In the genomic region with DNA sequence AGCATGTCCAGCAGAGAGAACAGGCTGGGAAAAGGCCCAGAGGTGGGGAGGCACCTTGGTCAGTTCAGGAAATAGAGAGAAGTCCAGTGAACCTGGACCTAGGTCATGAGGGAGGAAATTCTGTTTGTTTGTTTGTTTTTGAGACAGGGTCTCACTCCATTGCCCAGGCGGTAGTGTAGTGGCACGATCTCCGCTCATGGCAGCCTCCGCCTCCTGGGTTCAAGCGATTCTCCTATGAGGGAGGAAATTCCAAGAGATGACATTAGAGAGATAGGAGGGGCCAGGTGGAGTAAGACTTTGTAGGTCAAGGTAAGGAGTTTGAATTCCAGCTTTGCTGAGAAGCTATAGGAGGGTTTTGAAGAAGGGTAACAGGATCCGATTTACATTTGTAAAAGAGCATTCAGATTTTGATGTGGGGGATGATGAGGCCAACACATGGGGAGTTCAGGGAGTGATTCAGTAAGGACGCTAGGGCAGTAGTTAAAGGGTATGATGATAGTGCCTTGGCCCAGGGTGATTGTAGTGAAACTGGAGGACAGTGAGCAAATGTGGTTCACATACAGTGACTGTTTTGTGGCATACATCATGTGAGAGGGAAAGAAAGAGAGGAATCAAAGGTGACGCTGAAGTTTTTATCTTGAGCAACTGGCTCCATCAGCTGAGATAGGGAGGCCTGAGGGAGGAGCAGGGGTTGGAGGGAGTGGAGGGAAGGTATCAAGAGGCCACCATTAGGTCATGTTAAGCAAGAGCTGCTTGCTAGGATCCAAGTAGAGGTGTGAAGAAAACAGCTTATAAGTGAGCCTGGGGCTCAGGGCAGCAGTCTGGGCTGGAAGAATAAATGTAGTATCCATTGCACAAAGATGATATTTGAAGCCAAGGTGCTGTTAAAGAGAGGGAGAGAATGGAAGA, we compare ENCODE assay signal across 1 cellular context.
TF ChIP-seq lines count a peak whose summit lies in the region.

No MANE protein-coding gene starts in this region.

TF ChIP-seq in WTC11, 78 proteins besides CTCF, POLR2A, EP300 and RAD21 (continued from another document):
- TF ChIP-seq ZNF423 (CRISPR knock-in tag; IDR thresholded peaks at IDR 0.05) (0 out of 2 replicates have a peak, but pooled peaks have one; percentile 4), CBFB (CRISPR knock-in tag; IDR thresholded peaks at IDR 0.05; ENCODE audit: low read depth) (no peak), ZNF396 (CRISPR knock-in tag; IDR thresholded peaks at IDR 0.05; ENCODE audit: borderline replicate concordance) (no peak), FOXK1 (CRISPR knock-in tag; IDR thresholded peaks at IDR 0.05) (no peak), CREB1 (CRISPR knock-in tag; IDR thresholded peaks at IDR 0.05) (no peak), RORB (CRISPR knock-in tag; IDR thresholded peaks at IDR 0.05) (no peak)
- TF ChIP-seq, protein P1, sequence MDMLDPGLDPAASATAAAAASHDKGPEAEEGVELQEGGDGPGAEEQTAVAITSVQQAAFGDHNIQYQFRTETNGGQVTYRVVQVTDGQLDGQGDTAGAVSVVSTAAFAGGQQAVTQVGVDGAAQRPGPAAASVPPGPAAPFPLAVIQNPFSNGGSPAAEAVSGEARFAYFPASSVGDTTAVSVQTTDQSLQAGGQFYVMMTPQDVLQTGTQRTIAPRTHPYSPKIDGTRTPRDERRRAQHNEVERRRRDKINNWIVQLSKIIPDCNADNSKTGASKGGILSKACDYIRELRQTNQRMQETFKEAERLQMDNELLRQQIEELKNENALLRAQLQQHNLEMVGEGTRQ (CRISPR knock-in tag; IDR thresholded peaks at IDR 0.05): no peak
TF ChIP-seq in WTC11: peak in this region for 2.
